8 cellular contexts compared by ENCODE assay signal in the genomic region with DNA sequence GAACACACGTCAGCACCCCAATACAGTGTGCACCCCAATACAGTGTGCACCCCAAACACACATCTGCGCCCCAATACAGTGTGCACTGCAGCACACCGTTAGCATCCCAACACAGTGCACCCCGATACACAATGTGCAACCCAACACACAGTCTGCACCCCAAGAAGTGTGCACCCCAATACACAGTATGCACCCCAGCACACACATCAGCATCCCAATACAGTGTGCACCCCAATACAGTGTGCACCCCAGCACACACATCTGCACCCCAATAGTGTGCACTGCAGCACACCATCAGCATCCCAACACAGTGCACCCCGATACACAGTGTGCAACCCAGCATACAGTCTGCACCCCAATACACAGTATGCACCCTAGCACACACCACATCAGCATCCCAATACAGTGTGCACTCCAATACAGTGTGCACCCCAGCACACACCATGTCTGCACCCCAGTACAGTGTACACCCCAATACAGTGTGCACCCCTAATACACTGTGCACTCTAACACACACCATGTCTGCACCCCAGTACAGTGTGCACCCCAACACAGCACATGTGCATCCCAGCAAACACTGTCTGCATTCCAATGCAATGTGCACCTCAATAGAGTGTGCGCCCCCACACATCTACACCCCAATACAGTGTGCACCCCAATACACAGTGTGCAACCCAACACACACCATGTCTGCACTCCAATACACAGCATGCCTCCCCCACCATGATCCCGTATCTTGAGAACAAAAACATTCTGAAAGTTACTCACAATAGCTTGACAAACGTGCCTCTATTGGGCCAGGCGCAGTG. TPM values are rescaled to one million over a fixed set of nuclear protein-coding genes. Genes with fewer than 3 reads are reported as not detected.
DNase-seq lines count a peak whose midpoint lies in the region; ATAC-seq and TF ChIP-seq lines count a peak whose summit lies in the region.

No MANE protein-coding gene starts in this region.

- no peaks in the 10 kb centered on the region for H3K9me3 ChIP-seq in osteoblast (ENCODE audit: low read depth, low read length)

- peak overlapping the region; percentile 82 for H3K27ac Mint-ChIP-seq in dendritic cell treated with granulocyte-macrophage colony-stimulating factor and Interleukin-4, amounts not matched to agents 40 ng/mL and 50 ng/mL, for 4 days

- H3K36me3 Mint-ChIP-seq in dendritic cell treated with granulocyte-macrophage colony-stimulating factor and Interleukin-4, amounts not matched to agents 40 ng/mL and 50 ng/mL, for 4 days (ENCODE audit: low read depth) = peaks cover 21% of the 10 kb centered on the region

- peak overlapping the region; percentile 65 for H2AFZ ChIP-seq in osteoblast (ENCODE audit: low read length)

- peak overlapping the region; percentile 81 for H3K4me3 ChIP-seq in Jurkat, Clone E6-1 (ENCODE audit: low read length)
- peak overlapping the region; percentile 86 for H3K4me3 ChIP-seq in osteoblast (ENCODE audit: insufficient read depth, low read length)

- TF ChIP-seq POLR2A in GM18505 (IDR thresholded peaks at IDR 0.05; ENCODE audit: borderline replicate concordance, extremely low read depth, insufficient read depth, insufficient read length) = no peak

- H3K4me2 ChIP-seq in osteoblast (ENCODE audit: insufficient read depth, low read length) = peak overlapping the region; percentile 95

- ATAC-seq in GM19324 (IDR thresholded peaks at IDR 0.05; ENCODE audit: low FRiP score, unreplicated experiment) = peak; percentile 6
- ATAC-seq in GM18505 (IDR thresholded peaks at IDR 0.05; ENCODE audit: unreplicated experiment) = no peak

- no peak for DNase-seq in Jurkat, Clone E6-1 (ENCODE audit: low read depth, low spot score)
- DNase-seq in osteoblast (ENCODE audit: insufficient read length, low spot score, missing footprints) (no peak), Kasumi-1 (lab: John Stamatoyannopoulos, UW) (no peak), NCI-H1694 treated with DMSO at 0.1 percent for 48 hours (lab: John Stamatoyannopoulos, UW) (no peak), ecto neural progenitor cell (ENCODE audit: low spot score) (no peak)

- H3K4me1 Mint-ChIP-seq in dendritic cell treated with granulocyte-macrophage colony-stimulating factor and Interleukin-4, amounts not matched to agents 40 ng/mL and 50 ng/mL, for 4 days (ENCODE audit: low read depth) = peaks cover 49% of the 10 kb centered on the region

- no peaks in the 10 kb centered on the region for H3K9me3 Mint-ChIP-seq in dendritic cell treated with granulocyte-macrophage colony-stimulating factor and Interleukin-4, amounts not matched to agents 40 ng/mL and 50 ng/mL, for 4 days

- H4K20me1 ChIP-seq in osteoblast (ENCODE audit: insufficient read depth, low read length) = peaks cover 4% of the 10 kb centered on the region

- intact Hi-C loops in dendritic cell treated with granulocyte-macrophage colony-stimulating factor and Interleukin-4, amounts not matched to agents 40 ng/mL and 50 ng/mL, for 4 days (cut with micrococcal nuclease) = no loop called here

- H3K4me1 ChIP-seq in osteoblast (ENCODE audit: insufficient read depth, low read length) = peaks cover 41% of the 10 kb centered on the region

- H3K27ac ChIP-seq in osteoblast (ENCODE audit: low read depth, low read length) = no peak overlapping the region

- TF ChIP-seq CTCF in osteoblast (IDR thresholded peaks at IDR 0.05; ENCODE audit: extremely low read depth, low read depth, low read length) = no peak

- peaks cover 10% of the 10 kb centered on the region for H3K36me3 ChIP-seq in osteoblast (ENCODE audit: insufficient read depth, low read length)

- no peaks in the 10 kb centered on the region for H3K27me3 ChIP-seq in osteoblast (ENCODE audit: insufficient read depth, low read length)

- H3K4me3 Mint-ChIP-seq in dendritic cell treated with granulocyte-macrophage colony-stimulating factor and Interleukin-4, amounts not matched to agents 40 ng/mL and 50 ng/mL, for 4 days = peak overlapping the region; percentile 73

- peaks cover 3% of the 10 kb centered on the region for H3K27me3 Mint-ChIP-seq in dendritic cell treated with granulocyte-macrophage colony-stimulating factor and Interleukin-4, amounts not matched to agents 40 ng/mL and 50 ng/mL, for 4 days

- H3K79me2 ChIP-seq in osteoblast (ENCODE audit: insufficient read depth, low read length) = peaks cover 34% of the 10 kb centered on the region

RNA-seq across cellular contexts. Expression of gene CARS2, which starts 0.9 kb away (rescaled TPM):
- 62.0 TPM for polyA plus RNA-seq in Jurkat, Clone E6-1 (2012; ENCODE audit: insufficient read depth, insufficient read length)
- 154 and 161 TPM in 2 replicates for total RNA-seq in osteoblast

RNA-seq across cellular contexts. Expression of gene ING1, which starts 6.7 kb away (rescaled TPM):
- polyA plus RNA-seq in Jurkat, Clone E6-1 (2012; ENCODE audit: insufficient read depth, insufficient read length) = 20.3 TPM
- 9.1 and 10.5 TPM in 2 replicates for total RNA-seq in osteoblast
